ENCODE assay signal across 21 cellular contexts in the genomic region with DNA sequence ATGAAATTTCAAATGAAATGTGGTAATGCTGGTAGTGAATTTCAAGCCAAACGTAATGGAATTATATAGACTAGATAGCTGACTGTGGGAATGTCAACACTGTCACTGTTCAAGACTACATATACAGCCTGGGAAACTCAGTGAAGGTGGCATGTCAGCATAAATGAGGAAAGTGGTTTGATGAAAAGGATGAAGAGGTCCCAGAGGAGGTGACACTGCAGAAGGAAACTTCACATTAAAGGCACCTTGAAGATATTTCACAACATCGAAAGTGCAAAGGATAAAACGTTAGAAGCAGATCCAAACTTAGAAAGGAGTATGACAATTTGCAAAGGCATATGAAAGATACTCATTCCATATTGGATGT. TPM values are rescaled to one million over a fixed set of nuclear protein-coding genes. Genes with fewer than 3 reads are reported as not detected.
DNase-seq lines count a peak whose midpoint lies in the region; ATAC-seq and TF ChIP-seq lines count a peak whose summit lies in the region.
"Had no signal": no experiment of that assay in that cellular context is flagged by ENCODE, and none has a peak within 500 bp of the region (broad histone marks: within the 10 kb centered on the region; RNA-seq: fewer than 3 reads in every experiment).

No MANE protein-coding gene starts in this region.

- peaks cover 83% of the 10 kb centered on the region for H3K79me2 ChIP-seq in fibroblast of lung (ENCODE audit: control insufficient read depth, insufficient read depth, low read length)

- peaks cover 54% of the 10 kb centered on the region for H3K4me1 ChIP-seq in cardiac muscle cell (ENCODE audit: low read depth)
- H3K4me1 ChIP-seq in IMR-90 (ENCODE audit: control insufficient read depth, insufficient read depth, low read length) = peaks cover 44% of the 10 kb centered on the region
- peaks cover 60% of the 10 kb centered on the region for H3K4me1 ChIP-seq in fibroblast of lung (ENCODE audit: control insufficient read depth, extremely low read depth, insufficient read depth, low read length)

- TF ChIP-seq CTCF in cardiac muscle cell (IDR thresholded peaks at IDR 0.05; ENCODE audit: low read depth, low read length) (no peak), IMR-90 (conservative IDR thresholded peaks at IDR 0.05; ENCODE audit: low read depth, low read length) (no peak), fibroblast of lung (conservative IDR thresholded peaks at IDR 0.05 in 1 of 2, IDR thresholded peaks at IDR 0.05 in 1 of 2; ENCODE audit: low read depth in 1 of 2, low read length in 2 of 2) (no peak), progenitor cell of endocrine pancreas (IDR thresholded peaks at IDR 0.05; ENCODE audit: unreplicated experiment) (no peak)

- peak overlapping the region; percentile 55; the same call in 1 of the 2 replicates for H3K23ac ChIP-seq in IMR-90 (ENCODE audit: low read depth, low read length)

- CTCF ChIA-PET in IMR-90 (lab: Yijun Ruan, JAX) = interaction anchor here (1.1 to 1.7 kb wide), 2 partner anchors 9 to 46 kb away, joined by 4 to 5 read pairs; no protein-coding TSS in a partner anchor

- no peak overlapping the region for H3K56ac ChIP-seq in IMR-90 (ENCODE audit: extremely low read depth, insufficient read depth, low read length)

- H2AK5ac ChIP-seq in IMR-90 (ENCODE audit: low read depth, low read length) = no peak overlapping the region

- no peak overlapping the region for H2AFZ ChIP-seq in IMR-90 (replicated peaks; ENCODE audit: low read length, poor library complexity)
- no peak overlapping the region for H2AFZ ChIP-seq in fibroblast of lung (ENCODE audit: low read length)

- H3K27me3 ChIP-seq in cardiac muscle cell = no peaks in the 10 kb centered on the region
- no peaks in the 10 kb centered on the region for H3K27me3 ChIP-seq in IMR-90 (ENCODE audit: control insufficient read depth, insufficient read depth, low read length)
- no peaks in the 10 kb centered on the region for H3K27me3 ChIP-seq in fibroblast of lung (ENCODE audit: control insufficient read depth, insufficient read depth, low read length)
- H3K27me3 ChIP-seq: transverse colon had no signal

- TF ChIP-seq POLR2A in IMR-90 (IDR thresholded peaks at IDR 0.05; ENCODE audit: low read depth, low read length) = no peak

- no peak overlapping the region for H2AK9ac ChIP-seq in IMR-90 (replicated peaks; ENCODE audit: low read depth, low read length, poor library complexity)

- no peak overlapping the region for H2BK5ac ChIP-seq in IMR-90 (ENCODE audit: low read depth, low read length, poor library complexity, severe bottlenecking)

- H3K9ac ChIP-seq in IMR-90 (ENCODE audit: low read depth, low read length) (no peak overlapping the region), fibroblast of lung (ENCODE audit: insufficient read depth, low read length) (no peak overlapping the region)

- H2BK120ac ChIP-seq in IMR-90 (ENCODE audit: low read depth, low read length) = no peak overlapping the region

- ATAC-seq in Right ventricle myocardium inferior (no peak), IMR-90 (ENCODE audit: low read depth) (no peak), GM18867 (IDR thresholded peaks at IDR 0.05; ENCODE audit: unreplicated experiment) (no peak)
- ATAC-seq: activated naive CD4-positive, alpha-beta T cell treated with anti-CD3 and anti-CD28 coated beads, Interleukin-2, amount 50 U/mL, for 72 hours; activated T-cell treated with anti-CD3 and anti-CD28 coated beads, Interleukin-2, amount 50 U/mL, for 4 hours had no signal

- H3K4me1 Mint-ChIP-seq in progenitor cell of endocrine pancreas (ENCODE audit: low read depth) = peaks cover 40% of the 10 kb centered on the region

- H4K5ac ChIP-seq in IMR-90 (ENCODE audit: low read depth, low read length) = no peak overlapping the region

- H4K20me1 ChIP-seq in IMR-90 (ENCODE audit: insufficient read depth, low read length) = peaks cover 99% of the 10 kb centered on the region
- no peaks in the 10 kb centered on the region for H4K20me1 ChIP-seq in fibroblast of lung (ENCODE audit: control insufficient read depth, extremely low read depth, insufficient read depth, low read length)

- H3K4ac ChIP-seq in IMR-90 (ENCODE audit: low read depth, low read length) = no peak overlapping the region

- H3K4me3 ChIP-seq in cardiac muscle cell (no peak overlapping the region), IMR-90 (ENCODE audit: insufficient read depth, low read depth, low read length) (no peak overlapping the region), fibroblast of lung (replicated peaks in 1 of 4; ENCODE audit: control extremely low read depth in 1 of 4, insufficient read depth in 1 of 4, low read depth in 3 of 4, low read length in 4 of 4) (no peak overlapping the region)
- H3K4me3 ChIP-seq: coronary artery, transverse colon had no signal

- H3K4me3 Mint-ChIP-seq in progenitor cell of endocrine pancreas (ENCODE audit: low read depth) = no peak overlapping the region
- H3K4me3 Mint-ChIP-seq: activated CD4-positive, alpha-beta memory T cell treated with anti-CD3 and anti-CD28 coated beads, Interleukin-2, amount 10 ng/mL, durations not matched to agents 7 days and 5 days; activated T-cell treated with anti-CD3 and anti-CD28 coated beads, Interleukin-2, amount 50 U/mL, for 4 hours had no signal

- intact Hi-C loops in Right ventricle myocardium inferior (cut with DNase I) = no loop called here
- intact Hi-C loops in IMR-90 (cut with micrococcal nuclease) = no loop called here

- H3K9me3 ChIP-seq in cardiac muscle cell (ENCODE audit: low read depth) (no peaks in the 10 kb centered on the region), IMR-90 (ENCODE audit: control insufficient read depth, insufficient read depth, low read length) (no peaks in the 10 kb centered on the region), fibroblast of lung (ENCODE audit: control insufficient read depth, insufficient read depth, low read depth, low read length) (no peaks in the 10 kb centered on the region)
- H3K9me3 ChIP-seq: transverse colon had no signal

- H3K18ac ChIP-seq in IMR-90 (ENCODE audit: low read depth, low read length) = no peak overlapping the region

- BruUV-seq in IMR-90 (replicated peaks; lab: Mats Ljungman, UMichigan) = no TSS peak

- no peak overlapping the region for H2BK15ac ChIP-seq in IMR-90 (ENCODE audit: low read depth, low read length)

- no peak for DNase-seq in cardiac muscle cell (ENCODE audit: low read depth in 1 of 2, low spot score in 1 of 2)
- DNase-seq in Right ventricle myocardium inferior (ENCODE audit: missing footprints) = no peak
- DNase-seq in IMR-90 = no peak
- DNase-seq in fibroblast of lung (ENCODE audit: low read depth in 2 of 2) = no peak
- no peak for DNase-seq in progenitor cell of endocrine pancreas (ENCODE audit: low spot score, unreplicated experiment)
- DNase-seq in OCI-M2 (lab: John Stamatoyannopoulos, UW; ENCODE audit: unreplicated experiment) = no peak
- no peak for DNase-seq in pons (ENCODE audit: low spot score)
- DNase-seq: activated CD4-positive, alpha-beta memory T cell treated with anti-CD3 and anti-CD28 coated beads, Interleukin-2, amount 10 ng/mL, durations not matched to agents 7 days and 5 days; activated T-cell treated with anti-CD3 and anti-CD28 coated beads, Interleukin-2, amount 50 U/mL, for 4 hours; Kasumi-1; kidney glomerular epithelial cell; midbrain; NCI-H1105; NCI-H2081; NCI-H524 treated with DMSO at 0.1 percent for 48 hours; stimulated activated CD4-positive, alpha-beta T cell treated with anti-CD3 and anti-CD28 coated beads, Interleukin-15, amount 100 ng/mL, for 24 hours; stimulated activated naive CD4-positive, alpha-beta T cell; transverse colon had no signal

- WGBS in IMR-90 (ENCODE audit: extremely low coverage in 2 of 2, insufficient read length in 1 of 2), 2 experiments = no CpG with 5 or more reads among the region's 3 CpGs

- H3K36me3 Mint-ChIP-seq in progenitor cell of endocrine pancreas (ENCODE audit: insufficient read depth) = no peaks in the 10 kb centered on the region

- H3K27ac Mint-ChIP-seq in progenitor cell of endocrine pancreas = peak overlapping the region; percentile 18
- H3K27ac Mint-ChIP-seq: activated CD4-positive, alpha-beta memory T cell treated with anti-CD3 and anti-CD28 coated beads, Interleukin-2, amount 10 ng/mL, durations not matched to agents 7 days and 5 days; activated naive CD4-positive, alpha-beta T cell treated with anti-CD3 and anti-CD28 coated beads, Interleukin-2, amount 50 U/mL, for 72 hours had no signal

- dilution Hi-C loops in IMR-90 (cut with HindIII; ENCODE audit: low sequenced_read_pairs, unreplicated experiment) = no loop called here

- H3K4me2 ChIP-seq in IMR-90 (ENCODE audit: low read depth, low read length) (no peak overlapping the region), fibroblast of lung (ENCODE audit: extremely low read depth, insufficient read depth, low read length) (no peak overlapping the region)

- H4K8ac ChIP-seq in IMR-90 (ENCODE audit: low read depth in 2 of 2, low read length in 2 of 2) = no peak overlapping the region

- H3K27me3 Mint-ChIP-seq in progenitor cell of endocrine pancreas = no peaks in the 10 kb centered on the region
- H3K27me3 Mint-ChIP-seq: activated CD4-positive, alpha-beta memory T cell treated with anti-CD3 and anti-CD28 coated beads, Interleukin-2, amount 10 ng/mL, durations not matched to agents 7 days and 5 days had no signal

- H3K27ac ChIP-seq in cardiac muscle cell (peak overlapping the region; percentile 24), IMR-90 (ENCODE audit: insufficient read depth, low read length) (no peak overlapping the region), fibroblast of lung (ENCODE audit: insufficient read depth, low read length) (peak overlapping the region; percentile 19)
- H3K27ac ChIP-seq: coronary artery, transverse colon had no signal

- POLR2A ChIA-PET in IMR-90 (lab: Charles Lee; ENCODE audit: unreplicated experiment) = no interaction called here

- no peaks in the 10 kb centered on the region for H3K9me3 Mint-ChIP-seq in progenitor cell of endocrine pancreas (ENCODE audit: low read depth)
- H3K9me3 Mint-ChIP-seq: activated CD4-positive, alpha-beta memory T cell treated with anti-CD3 and anti-CD28 coated beads, Interleukin-2, amount 10 ng/mL, durations not matched to agents 7 days and 5 days; activated naive CD4-positive, alpha-beta T cell treated with anti-CD3 and anti-CD28 coated beads, Interleukin-2, amount 50 U/mL, for 72 hours; activated T-cell treated with anti-CD3 and anti-CD28 coated beads, Interleukin-2, amount 50 U/mL, for 4 hours had no signal

- H3K14ac ChIP-seq in IMR-90 (replicated peaks; ENCODE audit: low read depth, low read length) = 0 out of 2 replicates have a peak overlapping the region, but pooled peaks have one; percentile 26

- no peak overlapping the region for H4K91ac ChIP-seq in IMR-90 (ENCODE audit: insufficient read depth, low read depth, low read length)

- peaks cover 32 to 95% of the 10 kb centered on the region in 2 experiments for H3K79me1 ChIP-seq in IMR-90 (ENCODE audit: low read depth in 1 of 2, low read length in 2 of 2)

- no peak overlapping the region for H2BK20ac ChIP-seq in IMR-90 (ENCODE audit: low read depth, low read length)

- H3K36me3 ChIP-seq in cardiac muscle cell (no peaks in the 10 kb centered on the region), IMR-90 (ENCODE audit: control insufficient read depth, insufficient read depth, low read length) (no peaks in the 10 kb centered on the region), fibroblast of lung (ENCODE audit: control insufficient read depth, insufficient read depth, low read length) (no peaks in the 10 kb centered on the region)
- H3K36me3 ChIP-seq: transverse colon had no signal

- in situ Hi-C loops in IMR-90 (cut with MboI; ENCODE audit: low sequenced_read_pairs) = no loop called here

- peaks cover 65% of the 10 kb centered on the region for H3K9me1 ChIP-seq in IMR-90 (ENCODE audit: insufficient read depth, low read length)

- no peak for TF ChIP-seq RAD21 in IMR-90 (IDR thresholded peaks at IDR 0.05; ENCODE audit: low read length)

RNA-seq across cellular contexts. Expression of gene MAPKAPK2, which starts 25.7 kb away (rescaled TPM):
- total RNA-seq in cardiac muscle cell = 99.4 and 117 TPM in 2 replicates
- polyA plus RNA-seq in cardiac muscle cell = 31.4 and 37.1 TPM in 2 replicates
- total RNA-seq in Right ventricle myocardium inferior = 214 TPM
- 50.8 and 56.5 TPM in 2 replicates for total RNA-seq in IMR-90 (2012; rRNA removed)
- 60.7 and 66.4 TPM in 2 replicates for polyA plus RNA-seq in IMR-90 (2012; rRNA removed)
- 42.3 and 56.1 TPM in 2 replicates for polyA plus RNA-seq in IMR-90 (2012; cell fraction: cytosol; rRNA removed)
- 86.1 and 91.5 TPM in 2 replicates for polyA plus RNA-seq in IMR-90 (2012; cell fraction: nucleus; rRNA removed; ENCODE audit: low replicate concordance)
- total RNA-seq in fibroblast of lung = 31.3 and 51.9 TPM in 2 replicates
- polyA plus RNA-seq in fibroblast of lung = 74.4 and 85.7 TPM in 2 replicates
- polyA plus RNA-seq in fibroblast of lung (2012) = 65.5 and 70.1 TPM in 2 replicates
- polyA minus RNA-seq in fibroblast of lung (ENCODE audit: low replicate concordance) = 138 and 201 TPM in 2 replicates
- 60.8 and 64.9 TPM in 2 replicates for total RNA-seq in progenitor cell of endocrine pancreas
